In the genomic region with DNA sequence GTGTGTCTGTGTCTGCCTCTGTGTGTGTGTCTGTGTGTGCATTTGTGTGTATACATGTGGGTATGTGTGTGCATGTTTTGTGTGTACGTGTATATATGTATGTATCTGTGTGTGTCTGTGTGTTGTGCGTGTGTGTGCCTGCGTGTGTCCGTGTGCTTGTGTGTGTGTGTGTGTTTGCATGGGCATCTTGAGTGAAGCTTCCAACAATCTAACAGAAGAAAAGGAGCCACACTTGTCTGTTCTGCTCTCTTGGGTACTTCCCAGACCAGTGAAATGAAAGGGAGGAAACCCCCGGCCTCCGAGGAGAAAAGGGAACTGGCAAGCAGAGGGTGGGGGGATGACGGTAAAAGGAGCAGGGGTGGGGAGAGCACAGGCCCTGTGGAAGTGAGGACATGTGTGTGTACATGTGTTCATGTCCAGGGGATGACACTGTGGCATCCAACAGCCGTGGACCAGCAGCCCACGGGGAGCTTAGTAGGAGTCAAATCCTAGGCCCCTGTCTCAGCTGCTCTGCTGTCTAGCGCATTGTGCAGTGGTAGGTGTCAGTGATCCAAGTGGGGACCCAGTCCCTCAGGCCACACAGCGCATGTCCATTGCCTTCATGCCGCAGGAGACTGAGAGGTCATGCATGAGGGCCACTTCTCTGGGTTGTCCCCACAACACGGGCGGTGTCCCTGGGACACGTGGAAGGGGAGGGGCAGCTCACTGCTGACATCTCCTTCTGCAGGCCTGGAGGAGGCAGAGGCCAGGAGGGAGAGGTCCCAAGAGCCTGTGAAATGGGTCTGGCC, we compare ENCODE assay signal across 10 cellular contexts. TPM values are rescaled to one million over a fixed set of nuclear protein-coding genes. Genes with fewer than 3 reads are reported as not detected.
DNase-seq lines count a peak whose midpoint lies in the region; FAIRE-seq lines count a peak whose summit lies in the region.
"Had no signal": no experiment of that assay in that cellular context is flagged by ENCODE, and none has a peak within 500 bp of the region (broad histone marks: within the 10 kb centered on the region; RNA-seq: fewer than 3 reads in every experiment).

No MANE protein-coding gene starts in this region.

- DNase-seq in Ammon's horn (ENCODE audit: low spot score) (peak; percentile 27), GM19239 (ENCODE audit: insufficient read length, low spot score) (peak; percentile 54), UCSD-AML1 (lab: John Stamatoyannopoulos, UW; ENCODE audit: unreplicated experiment) (peak; percentile 58), medulla oblongata (ENCODE audit: extremely low spot score) (peak; percentile 13), NCI-H524 treated with DMSO at 0.1 percent for 48 hours (lab: John Stamatoyannopoulos, UW) (no peak), NCI-H1930 (lab: John Stamatoyannopoulos, UW) (no peak), SW480 (ENCODE audit: low spot score) (no peak), SJCRH30 (no peak)
- DNase-seq: MG63 had no signal

- no peaks in the 10 kb centered on the region for H3K27me3 ChIP-seq in SJCRH30
- H3K27me3 ChIP-seq: adrenal gland, MG63 had no signal

- no peaks in the 10 kb centered on the region for H3K4me1 ChIP-seq in SJCRH30
- H3K4me1 ChIP-seq: adrenal gland had no signal

- H3K27ac ChIP-seq in SJCRH30: no peak overlapping the region
- H3K27ac ChIP-seq: adrenal gland had no signal

- FAIRE-seq in GM19239 (lab: Jason Lieb, UNC): peak; percentile 80

- no peaks in the 10 kb centered on the region for H3K36me3 ChIP-seq in SJCRH30
- H3K36me3 ChIP-seq: adrenal gland, MG63 had no signal

- H3K9me3 ChIP-seq in SJCRH30 (replicated peaks): no peaks in the 10 kb centered on the region
- H3K9me3 ChIP-seq: adrenal gland, MG63 had no signal

- no peak overlapping the region for H3K4me3 ChIP-seq in SJCRH30
- H3K4me3 ChIP-seq: adrenal gland, MG63 had no signal

RNA-seq across cellular contexts. Expression of gene CSF2RB, which starts 8.1 kb away (rescaled TPM):
- total RNA-seq in SJCRH30 (2014; rRNA removed; shearing (Covaris generic)): not detected in 2 replicates

Comparison
In these comparisons a context has a peak if more than half of its experiments do, and no peak if none do; other contexts are left out.
1. DNase-seq: peak in Ammon's horn (single experiment), GM19239 (single experiment), UCSD-AML1 (single experiment) and medulla oblongata (single experiment); none in NCI-H524 treated with DMSO at 0.1 percent for 48 hours (single experiment), NCI-H1930 (0 of 2), SW480 (single experiment) and SJCRH30 (0 of 2).